In genomic region chrX:78123190-78123589, GRCh38 we compare ENCODE assay signal across 15 cellular contexts. TPM values are rescaled to one million over a fixed set of nuclear protein-coding genes. Genes with fewer than 3 reads are reported as not detected.
DNase-seq lines count a peak whose midpoint lies in the region; ATAC-seq, FAIRE-seq and TF ChIP-seq lines count a peak whose summit lies in the region.
"Had no signal": no experiment of that assay in that cellular context is flagged by ENCODE, and none has a peak within 500 bp of the region (broad histone marks: within the 10 kb centered on the region; RNA-seq: fewer than 3 reads in every experiment).

No MANE protein-coding gene starts in this region.

- POLR2A ChIA-PET in MCF 10A (lab: Yijun Ruan, JAX): interaction anchor here (0.6 to 1.7 kb wide), 3 partner anchors 13 to 171 kb away, joined by 3 to 6 read pairs (median 3); partner anchors contain the start of gene TAF9B
- POLR2A ChIA-PET in activated CD4-positive, alpha-beta T cell treated with anti-CD3 and anti-CD28 coated beads, Interleukin-2, amount 10 ng/mL, durations not matched to agents 7 days and 5 days (lab: Charles Lee): no interaction called here
- POLR2A ChIA-PET in endothelial cell of umbilical vein (lab: Charles Lee): interaction anchor here (1.0 kb wide), 1 partner anchor 16 kb away, joined by 3 read pairs; the partner anchor contains the start of gene TAF9B

- H3K36me3 Mint-ChIP-seq in MCF 10A (ENCODE audit: insufficient read depth, unreplicated experiment): peaks cover 91% of the 10 kb centered on the region
- H3K36me3 Mint-ChIP-seq in activated CD4-positive, alpha-beta T cell treated with anti-CD3 and anti-CD28 coated beads, Interleukin-2, amount 10 ng/mL, durations not matched to agents 7 days and 5 days (ENCODE audit: low read depth): peaks cover 54% of the 10 kb centered on the region

- H3K27me3 Mint-ChIP-seq in MCF 10A (ENCODE audit: insufficient read depth, unreplicated experiment): no peaks in the 10 kb centered on the region
- no peaks in the 10 kb centered on the region for H3K27me3 Mint-ChIP-seq in activated CD4-positive, alpha-beta T cell treated with anti-CD3 and anti-CD28 coated beads, Interleukin-2, amount 10 ng/mL, durations not matched to agents 7 days and 5 days
- H3K27me3 Mint-ChIP-seq in stimulated activated naive CD8-positive, alpha-beta T cell treated with anti-CD3 and anti-CD28 coated beads, Interleukin-15, amount 100 ng/mL, for 72 hours: no peaks in the 10 kb centered on the region

- DNase-seq in MCF 10A (ENCODE audit: unreplicated experiment) (peak; percentile 49), breast epithelium (ENCODE audit: low spot score in 2 of 2) (no peak), endothelial cell of umbilical vein (ENCODE audit: low read depth, low spot score) (no peak), amygdala (lab: John Stamatoyannopoulos, UW) (no peak), thyroid gland (no peak)
- DNase-seq in activated CD4-positive, alpha-beta T cell treated with anti-CD3 and anti-CD28 coated beads, Interleukin-2, amount 10 ng/mL, durations not matched to agents 7 days and 5 days: no peak
- peak in 1 of 2 donors; percentile 45 for DNase-seq in stimulated activated naive CD8-positive, alpha-beta T cell treated with anti-CD3 and anti-CD28 coated beads, Interleukin-15, amount 100 ng/mL, for 72 hours
- DNase-seq: C1 segment of cervical spinal cord; central memory CD4-positive, alpha-beta T cell; NCI-H2081; nucleus accumbens; transverse colon had no signal

- no peak overlapping the region for H3K9ac ChIP-seq in endothelial cell of umbilical vein (replicated peaks; ENCODE audit: extremely low read depth, insufficient read depth, low read length)

- H3K4me3 Mint-ChIP-seq in MCF 10A (ENCODE audit: unreplicated experiment): no peak overlapping the region
- no peak overlapping the region for H3K4me3 Mint-ChIP-seq in activated CD4-positive, alpha-beta T cell treated with anti-CD3 and anti-CD28 coated beads, Interleukin-2, amount 10 ng/mL, durations not matched to agents 7 days and 5 days
- no peak overlapping the region for H3K4me3 Mint-ChIP-seq in stimulated activated naive CD8-positive, alpha-beta T cell treated with anti-CD3 and anti-CD28 coated beads, Interleukin-15, amount 100 ng/mL, for 72 hours
- H3K4me3 Mint-ChIP-seq: WTC11 had no signal

- no peak overlapping the region for H3K27ac Mint-ChIP-seq in MCF 10A (ENCODE audit: low read depth, unreplicated experiment)
- peak overlapping the region; percentile 25 for H3K27ac Mint-ChIP-seq in activated CD4-positive, alpha-beta T cell treated with anti-CD3 and anti-CD28 coated beads, Interleukin-2, amount 10 ng/mL, durations not matched to agents 7 days and 5 days
- H3K27ac Mint-ChIP-seq in stimulated activated naive CD8-positive, alpha-beta T cell treated with anti-CD3 and anti-CD28 coated beads, Interleukin-15, amount 100 ng/mL, for 72 hours: no peak overlapping the region
- H3K27ac Mint-ChIP-seq: WTC11 had no signal

- H4K20me1 ChIP-seq in endothelial cell of umbilical vein (replicated peaks; ENCODE audit: control insufficient read depth, extremely low read depth, insufficient read depth, low read length): no peaks in the 10 kb centered on the region

- H3K4me1 ChIP-seq in breast epithelium (no peaks in the 10 kb centered on the region), endothelial cell of umbilical vein (ENCODE audit: control insufficient read depth, extremely low read depth, insufficient read depth, low read length) (peaks cover 7% of the 10 kb centered on the region), thyroid gland (no peaks in the 10 kb centered on the region)
- H3K4me1 ChIP-seq: transverse colon had no signal

- dilution Hi-C loops in endothelial cell of umbilical vein (cut with MboI; ENCODE audit: extremely low pct_ligation_motif_present, low sequenced_read_pairs): no loop called here

- FAIRE-seq in endothelial cell of umbilical vein (lab: Jason Lieb, UNC): peak; percentile 73

- H3K27ac ChIP-seq in breast epithelium: no peak overlapping the region
- peak overlapping the region; percentile 61 for H3K27ac ChIP-seq in endothelial cell of umbilical vein (ENCODE audit: insufficient read depth, low read depth, low read length)
- no peak overlapping the region for H3K27ac ChIP-seq in thyroid gland
- H3K27ac ChIP-seq: PC-9, transverse colon had no signal

- intact Hi-C loops in MCF 10A (cut with micrococcal nuclease) (loop anchor here (5.0 kb wide), 1 partner anchor 959 kb away; no protein-coding TSS in a partner anchor), breast epithelium (cut with DNase I; ENCODE audit: low total_unique reads) (no loop called here), endothelial cell of umbilical vein (cut with micrococcal nuclease) (no loop called here), thyroid gland (cut with DNase I) (no loop called here)

- H3K9me3 Mint-ChIP-seq in MCF 10A (ENCODE audit: unreplicated experiment): no peaks in the 10 kb centered on the region
- H3K9me3 Mint-ChIP-seq in activated CD4-positive, alpha-beta T cell treated with anti-CD3 and anti-CD28 coated beads, Interleukin-2, amount 10 ng/mL, durations not matched to agents 7 days and 5 days: no peaks in the 10 kb centered on the region
- H3K9me3 Mint-ChIP-seq in stimulated activated naive CD8-positive, alpha-beta T cell treated with anti-CD3 and anti-CD28 coated beads, Interleukin-15, amount 100 ng/mL, for 72 hours: no peaks in the 10 kb centered on the region
- H3K9me3 Mint-ChIP-seq: WTC11 had no signal

- TF ChIP-seq POLR2A in breast epithelium (IDR thresholded peaks at IDR 0.05) (no peak), endothelial cell of umbilical vein (IDR thresholded peaks at IDR 0.05; ENCODE audit: low read depth, low read length) (no peak), thyroid gland (IDR thresholded peaks at IDR 0.05) (no peak)

- peaks cover 29% of the 10 kb centered on the region for H3K79me2 ChIP-seq in endothelial cell of umbilical vein (ENCODE audit: control insufficient read depth, insufficient read depth, low read length)

- no peaks in the 10 kb centered on the region for H3K9me1 ChIP-seq in endothelial cell of umbilical vein (replicated peaks; ENCODE audit: control insufficient read depth, extremely low read depth, insufficient read depth, low read length)

- no peak overlapping the region for H2AFZ ChIP-seq in endothelial cell of umbilical vein (ENCODE audit: low read depth, low read length)
- H2AFZ ChIP-seq: PC-9 had no signal

- H3K4me2 ChIP-seq in endothelial cell of umbilical vein (ENCODE audit: insufficient read depth, low read length): no peak overlapping the region
- H3K4me2 ChIP-seq: PC-9 had no signal

- ATAC-seq in stimulated activated naive CD8-positive, alpha-beta T cell treated with anti-CD3 and anti-CD28 coated beads, Interleukin-15, amount 100 ng/mL, for 72 hours: peak; percentile 95
- ATAC-seq in GM18519 (IDR thresholded peaks at IDR 0.05; ENCODE audit: low FRiP score, unreplicated experiment): no peak
- ATAC-seq: WTC11 had no signal

- H3K27me3 ChIP-seq in breast epithelium (peaks cover 0 to 27% of the 10 kb centered on the region in 2 donors), endothelial cell of umbilical vein (ENCODE audit: control insufficient read depth in 2 of 2, insufficient read depth in 2 of 2, low read length in 2 of 2) (no peaks in the 10 kb centered on the region), thyroid gland (no peaks in the 10 kb centered on the region)
- H3K27me3 ChIP-seq: transverse colon had no signal

- H3K36me3 ChIP-seq in breast epithelium (no peaks in the 10 kb centered on the region), endothelial cell of umbilical vein (ENCODE audit: control insufficient read depth in 2 of 2, extremely low read depth in 1 of 2, insufficient read depth in 2 of 2, low read length in 2 of 2) (peaks cover 3 to 5% of the 10 kb centered on the region in 2 experiments), thyroid gland (peaks cover 19 to 20% of the 10 kb centered on the region in 2 donors)

- no peaks in the 10 kb centered on the region for H3K9me3 ChIP-seq in breast epithelium
- H3K9me3 ChIP-seq in endothelial cell of umbilical vein (replicated peaks; ENCODE audit: control insufficient read depth, insufficient read depth, low read length): no peaks in the 10 kb centered on the region
- no peaks in the 10 kb centered on the region for H3K9me3 ChIP-seq in thyroid gland
- H3K9me3 ChIP-seq: transverse colon had no signal

- H3K4me1 Mint-ChIP-seq in MCF 10A (ENCODE audit: insufficient read depth, unreplicated experiment): no peaks in the 10 kb centered on the region
- peaks cover 28% of the 10 kb centered on the region for H3K4me1 Mint-ChIP-seq in activated CD4-positive, alpha-beta T cell treated with anti-CD3 and anti-CD28 coated beads, Interleukin-2, amount 10 ng/mL, durations not matched to agents 7 days and 5 days
- peaks cover 40% of the 10 kb centered on the region for H3K4me1 Mint-ChIP-seq in stimulated activated naive CD8-positive, alpha-beta T cell treated with anti-CD3 and anti-CD28 coated beads, Interleukin-15, amount 100 ng/mL, for 72 hours

- TF ChIP-seq CTCF in MCF 10A (IDR thresholded peaks at IDR 0.05; ENCODE audit: unreplicated experiment) (no peak), breast epithelium (IDR thresholded peaks at IDR 0.05) (no peak), endothelial cell of umbilical vein (IDR thresholded peaks at IDR 0.05; ENCODE audit: extremely low read depth in 1 of 2, insufficient read depth in 1 of 2, low read depth in 1 of 2, low read length in 2 of 2) (no peak), thyroid gland (IDR thresholded peaks at IDR 0.05) (no peak)

- CTCF ChIA-PET in MCF 10A (lab: Yijun Ruan, JAX) (interaction anchor here (0.8 to 1.1 kb wide), 2 partner anchors 13 to 18 kb away, joined by 3 read pairs; no protein-coding TSS in a partner anchor), endothelial cell of umbilical vein (lab: Charles Lee) (no interaction called here)
- CTCF ChIA-PET in activated CD4-positive, alpha-beta T cell treated with anti-CD3 and anti-CD28 coated beads, Interleukin-2, amount 10 ng/mL, durations not matched to agents 7 days and 5 days (lab: Charles Lee): no interaction called here

- BruUV-seq in MCF 10A (replicated peaks; lab: Mats Ljungman, UMichigan) (no TSS peak), endothelial cell of umbilical vein (replicated peaks; lab: Mats Ljungman, UMichigan) (no TSS peak)

- H3K4me3 ChIP-seq in breast epithelium (no peak overlapping the region), endothelial cell of umbilical vein (replicated peaks in 1 of 3; ENCODE audit: insufficient read depth in 1 of 3, low read depth in 1 of 3, low read length in 3 of 3) (no peak overlapping the region), thyroid gland (replicated peaks in 1 of 3) (no peak overlapping the region)
- H3K4me3 ChIP-seq: PC-9, transverse colon had no signal

RNA-seq across cellular contexts. Expression of gene TAF9B, which starts 16.3 kb away (rescaled TPM):
- total RNA-seq in MCF 10A (2022) (11.8 and 14.1 TPM in 2 replicates), breast epithelium (10 to 100 TPM; 24.8 to 40.8 (median 25.2) TPM), endothelial cell of umbilical vein (16.0 and 18.5 TPM in 2 replicates), thyroid gland (10 to 100 TPM; 23.0 to 35.2 (median 25.9) TPM)
- 10 to 100 TPM; 24.0 to 25.6 TPM for total RNA-seq in activated CD4-positive, alpha-beta T cell treated with anti-CD3 and anti-CD28 coated beads, Interleukin-2, amount 10 ng/mL, durations not matched to agents 7 days and 5 days
- polyA plus RNA-seq in endothelial cell of umbilical vein: 25.9 and 26.2 TPM in 2 replicates
- 28.1 and 30.1 TPM in 2 replicates for polyA plus RNA-seq in endothelial cell of umbilical vein (2011; cell fraction: cytosol; rRNA removed)
- polyA plus RNA-seq in endothelial cell of umbilical vein (2011; cell fraction: nucleus; rRNA removed): 14.5 and 15.3 TPM in 2 replicates
- 13.7 and 20.4 TPM in 2 replicates for polyA plus RNA-seq in endothelial cell of umbilical vein (2012)
- polyA minus RNA-seq in endothelial cell of umbilical vein: 18.9 and 25.0 TPM in 2 replicates
- 18.8 TPM for polyA minus RNA-seq in endothelial cell of umbilical vein (2011; cell fraction: cytosol; rRNA and poly(A)+ RNA removed)
- polyA minus RNA-seq in endothelial cell of umbilical vein (2011; cell fraction: nucleus; rRNA and poly(A)+ RNA removed): 9.5 and 11.6 TPM in 2 replicates

RNA-seq across cellular contexts. Expression of gene PGK1, which starts 19.1 kb away (rescaled TPM):
- 279 and 310 TPM in 2 replicates for total RNA-seq in MCF 10A (2022)
- 100 to 1,000 TPM; 122 to 149 (median 126) TPM for total RNA-seq in breast epithelium
- 100 to 1,000 TPM; 682 to 705 TPM for total RNA-seq in activated CD4-positive, alpha-beta T cell treated with anti-CD3 and anti-CD28 coated beads, Interleukin-2, amount 10 ng/mL, durations not matched to agents 7 days and 5 days
- 377 and 392 TPM in 2 replicates for total RNA-seq in endothelial cell of umbilical vein
- polyA plus RNA-seq in endothelial cell of umbilical vein: 192 and 222 TPM in 2 replicates
- polyA plus RNA-seq in endothelial cell of umbilical vein (2011; cell fraction: cytosol; rRNA removed): 265 and 301 TPM in 2 replicates
- polyA plus RNA-seq in endothelial cell of umbilical vein (2011; cell fraction: nucleus; rRNA removed): 185 and 275 TPM in 2 replicates
- 371 and 467 TPM in 2 replicates for polyA plus RNA-seq in endothelial cell of umbilical vein (2012)
- 231 and 294 TPM in 2 replicates for polyA minus RNA-seq in endothelial cell of umbilical vein
- polyA minus RNA-seq in endothelial cell of umbilical vein (2011; cell fraction: cytosol; rRNA and poly(A)+ RNA removed): 254 TPM
- 41.9 and 62.8 TPM in 2 replicates for polyA minus RNA-seq in endothelial cell of umbilical vein (2011; cell fraction: nucleus; rRNA and poly(A)+ RNA removed)
- 100 to 1,000 TPM; 110 to 252 (median 197) TPM for total RNA-seq in thyroid gland
